In the genomic region with DNA sequence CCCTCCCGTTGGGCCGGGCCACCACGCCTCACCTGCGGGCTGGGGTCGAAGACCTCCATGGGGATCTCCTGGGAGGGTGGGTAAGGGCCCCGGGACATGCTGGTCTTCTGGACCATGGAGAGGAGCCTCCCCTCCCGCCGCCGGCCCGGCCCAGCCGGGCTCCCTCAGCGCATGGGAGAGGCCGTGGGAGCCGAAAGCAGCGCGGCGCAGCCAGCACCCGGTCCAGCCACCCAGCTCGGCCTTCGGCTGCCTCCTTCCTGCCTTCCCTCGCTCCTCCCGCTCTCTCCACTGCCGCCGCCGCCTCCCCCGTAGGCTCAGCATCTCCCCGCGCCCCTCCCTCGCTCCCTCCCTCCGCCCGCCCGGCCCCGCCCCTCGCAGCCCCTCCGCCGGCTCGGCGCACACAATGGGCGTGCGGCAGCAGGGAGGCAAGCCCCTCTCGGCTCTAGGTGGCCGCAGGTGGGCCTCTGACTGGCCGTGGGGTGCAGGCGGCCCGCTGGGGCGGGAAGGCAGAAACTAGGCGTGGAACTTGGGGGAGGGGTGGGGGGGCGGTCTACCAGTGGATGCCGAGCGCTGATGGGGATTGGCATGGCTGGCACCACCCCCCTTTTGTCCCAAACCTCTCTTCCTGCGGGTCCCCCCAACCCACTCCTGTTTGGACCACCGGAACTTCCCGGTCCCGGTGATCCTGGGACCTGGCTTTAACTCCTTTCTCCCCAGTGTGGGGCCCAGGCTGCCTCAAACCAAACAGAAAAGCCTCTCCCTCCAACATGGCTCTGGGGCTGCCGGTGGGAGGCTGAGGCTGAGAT, we compare ENCODE assay signal across 8 cellular contexts. TPM values are rescaled to one million over a fixed set of nuclear protein-coding genes. Genes with fewer than 3 reads are reported as not detected.
DNase-seq lines count a peak whose midpoint lies in the region; ATAC-seq and TF ChIP-seq lines count a peak whose summit lies in the region.

A gene (minus strand): TSS at position 290 of the 806 bp plus-strand sequence. CDS start 174 bp downstream, at position 116.

- TF ChIP-seq CTCF in GM12865 (IDR thresholded peaks at IDR 0.05; ENCODE audit: insufficient read depth, low read depth, low read length, missing control alignments) (no peak), right atrium auricular region (IDR thresholded peaks at IDR 0.05) (no peak)

- no peak for ATAC-seq in GM21737 (IDR thresholded peaks at IDR 0.05; ENCODE audit: unreplicated experiment)

- peaks cover 0 to 60% of the 10 kb centered on the region in 2 donors for H3K4me1 ChIP-seq in right atrium auricular region

- DNase-seq in GM12865 (ENCODE audit: low read depth) = peak; percentile 84
- peak; percentile 56 for DNase-seq in NCI-H1092 (lab: John Stamatoyannopoulos, UW)
- DNase-seq in amygdala (lab: John Stamatoyannopoulos, UW) = peak in 50 of 56 donors; percentile 26 to 80 (median 61)
- peak; percentile 68 for DNase-seq in right atrium auricular region (ENCODE audit: low spot score)
- DNase-seq in pulmonary artery endothelial cell (ENCODE audit: low read depth, low spot score) = peak; percentile 10
- peak; percentile 82 for DNase-seq in ureter (ENCODE audit: low spot score)

- no peaks in the 10 kb centered on the region for H3K27me3 ChIP-seq in right atrium auricular region

- H3K4me3 ChIP-seq in GM12865 (ENCODE audit: low read depth, low read length) (peak within 1 kb of the TSS; percentile 83), right atrium auricular region (peak within 1 kb of the TSS; percentile 62 to 82)

- peaks cover 14% of the 10 kb centered on the region for H3K36me3 ChIP-seq in right atrium auricular region

- H3K9me3 ChIP-seq in right atrium auricular region = no peaks in the 10 kb centered on the region

- intact Hi-C loops in T-helper 2 cell treated with Interferon-gamma antibody and Interleukin-4, amounts not matched to agents 100 ng/mL and 5 ng/mL, for 36 hours (cut with micrococcal nuclease) = no loop called here

- peak within 1 kb of the TSS; percentile 81 to 86 for H3K27ac ChIP-seq in right atrium auricular region

RNA-seq across cellular contexts. Expression of the gene that starts here (rescaled TPM):
- 19.0 and 19.2 TPM in 2 replicates for total RNA-seq in T-helper 2 cell treated with Interferon-gamma antibody and Interleukin-4, amounts not matched to agents 100 ng/mL and 5 ng/mL, for 36 hours
- total RNA-seq in right atrium auricular region = 10 to 100 TPM in 1 of 2 donors, 1 to 10 TPM in 1; 3.6 to 13.4 TPM
- total RNA-seq in pulmonary artery endothelial cell = 2.0 and 2.3 TPM in 2 replicates
- total RNA-seq in ureter = 19.1 TPM

Comparison
In these comparisons a context has a peak if more than half of its experiments do, and no peak if none do; other contexts are left out.
1. DNase-seq: peak in every context shown above with its lines; median percentile 84 in GM12865; 82 in ureter; 68 in right atrium auricular region; 61 in amygdala; 56 in NCI-H1092; 10 in pulmonary artery endothelial cell.